ENCODE assay signal across 7 cellular contexts in the genomic region with DNA sequence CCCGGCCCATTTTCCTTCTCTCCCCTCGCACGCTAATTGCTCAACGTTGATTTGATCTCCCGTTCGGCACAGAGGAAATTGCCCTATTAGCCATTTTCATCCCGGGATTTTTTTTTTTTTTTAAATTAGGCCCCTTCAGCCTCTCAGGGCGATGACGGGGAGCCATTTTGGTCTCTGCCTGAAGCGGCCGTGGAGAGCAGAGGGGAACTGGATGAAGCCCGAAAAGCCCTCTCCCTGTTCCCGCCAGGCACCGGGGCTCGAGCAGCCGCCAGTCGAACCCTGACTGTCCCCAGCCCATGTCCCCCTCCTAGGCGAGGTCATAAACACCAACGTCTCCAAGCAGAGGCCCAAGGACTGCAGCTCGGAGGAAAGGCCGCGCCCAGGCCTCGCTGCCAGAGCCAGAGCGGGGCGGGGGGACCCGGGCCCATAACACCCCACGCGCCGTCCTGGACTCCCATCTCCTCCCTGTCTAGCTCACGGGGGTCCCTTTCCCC. TPM values are rescaled to one million over a fixed set of nuclear protein-coding genes. Genes with fewer than 3 reads are reported as not detected.
DNase-seq lines count a peak whose midpoint lies in the region; ATAC-seq, FAIRE-seq and TF ChIP-seq lines count a peak whose summit lies in the region.

No MANE protein-coding gene starts in this region.

- peak overlapping the region; percentile 75 for H3K4me3 Mint-ChIP-seq in activated naive CD8-positive, alpha-beta T cell
- peak overlapping the region; percentile 66 to 87 for H3K4me3 Mint-ChIP-seq in stimulated activated naive CD8-positive, alpha-beta T cell treated with anti-CD3 and anti-CD28 coated beads, Interleukin-15, amount 100 ng/mL, for 72 hours
- no peak overlapping the region for H3K4me3 Mint-ChIP-seq in chondrocyte (ENCODE audit: unreplicated experiment)

- DNase-seq in inferior parietal cortex (ENCODE audit: extremely low spot score) (peak; percentile 23), GM19239 (ENCODE audit: insufficient read length, low spot score) (no peak), chondrocyte (ENCODE audit: low spot score) (no peak)
- DNase-seq in stimulated activated naive CD8-positive, alpha-beta T cell treated with anti-CD3 and anti-CD28 coated beads, Interleukin-15, amount 100 ng/mL, for 72 hours: no peak

- no peak for TF ChIP-seq CTCF in chondrocyte (IDR thresholded peaks at IDR 0.05)

- ATAC-seq in HG02938 (IDR thresholded peaks at IDR 0.05; ENCODE audit: unreplicated experiment): peak; percentile 18
- ATAC-seq in stimulated activated naive CD8-positive, alpha-beta T cell treated with anti-CD3 and anti-CD28 coated beads, Interleukin-15, amount 100 ng/mL, for 72 hours: peak; percentile 19
- no peak for ATAC-seq in GM21515 (IDR thresholded peaks at IDR 0.05; ENCODE audit: unreplicated experiment)

- peak overlapping the region; percentile 85 for H3K27ac Mint-ChIP-seq in activated naive CD8-positive, alpha-beta T cell
- peak overlapping the region; percentile 83 to 92 for H3K27ac Mint-ChIP-seq in stimulated activated naive CD8-positive, alpha-beta T cell treated with anti-CD3 and anti-CD28 coated beads, Interleukin-15, amount 100 ng/mL, for 72 hours
- no peak overlapping the region for H3K27ac Mint-ChIP-seq in chondrocyte (ENCODE audit: unreplicated experiment)

- peaks cover 4% of the 10 kb centered on the region for H3K4me1 Mint-ChIP-seq in activated naive CD8-positive, alpha-beta T cell (ENCODE audit: low read depth)
- peaks cover 18% of the 10 kb centered on the region for H3K4me1 Mint-ChIP-seq in stimulated activated naive CD8-positive, alpha-beta T cell treated with anti-CD3 and anti-CD28 coated beads, Interleukin-15, amount 100 ng/mL, for 72 hours
- peaks cover 15% of the 10 kb centered on the region for H3K4me1 Mint-ChIP-seq in chondrocyte (ENCODE audit: low read depth)

- no peaks in the 10 kb centered on the region for H3K27me3 Mint-ChIP-seq in activated naive CD8-positive, alpha-beta T cell
- no peaks in the 10 kb centered on the region for H3K27me3 Mint-ChIP-seq in stimulated activated naive CD8-positive, alpha-beta T cell treated with anti-CD3 and anti-CD28 coated beads, Interleukin-15, amount 100 ng/mL, for 72 hours
- H3K27me3 Mint-ChIP-seq in chondrocyte (ENCODE audit: low read depth): no peaks in the 10 kb centered on the region

- no peaks in the 10 kb centered on the region for H3K36me3 Mint-ChIP-seq in activated naive CD8-positive, alpha-beta T cell
- no peaks in the 10 kb centered on the region for H3K36me3 Mint-ChIP-seq in chondrocyte (ENCODE audit: low read depth)

- H3K9me3 Mint-ChIP-seq in activated naive CD8-positive, alpha-beta T cell (ENCODE audit: low read depth): no peaks in the 10 kb centered on the region
- H3K9me3 Mint-ChIP-seq in stimulated activated naive CD8-positive, alpha-beta T cell treated with anti-CD3 and anti-CD28 coated beads, Interleukin-15, amount 100 ng/mL, for 72 hours: no peaks in the 10 kb centered on the region
- no peaks in the 10 kb centered on the region for H3K9me3 Mint-ChIP-seq in chondrocyte (ENCODE audit: low read depth)

- FAIRE-seq in GM19239 (lab: Jason Lieb, UNC): no peak

RNA-seq across cellular contexts. Expression of a gene that starts 44.7 kb away (rescaled TPM):
- 31.8 to 62.6 TPM (median 33.7 TPM) in 3 replicates for total RNA-seq in chondrocyte

RNA-seq across cellular contexts. Expression of a gene that starts 52.4 kb away (rescaled TPM):
- total RNA-seq in chondrocyte: 10.7 to 12.4 TPM (median 11.6 TPM) in 3 replicates
